Comparison of ENCODE assay signal across 25 cellular contexts in genomic region chr11:130877532-130877931, GRCh38. TPM values are rescaled to one million over a fixed set of nuclear protein-coding genes. Genes with fewer than 3 reads are reported as not detected.
A peak's percentile ranks its signal among the peaks of the same experiment; 100 is the strongest.
DNase-seq lines count a peak whose midpoint lies in the region; ATAC-seq and TF ChIP-seq lines count a peak whose summit lies in the region.
"Had no signal": no experiment of that assay in that cellular context is flagged by ENCODE, and none has a peak within 500 bp of the region (broad histone marks: within the 10 kb centered on the region; RNA-seq: fewer than 3 reads in every experiment).

No MANE protein-coding gene starts in this region.

- H2AFZ ChIP-seq in hepatocyte, result no peak overlapping the region

- TF ChIP-seq CTCF in right atrium auricular region (IDR thresholded peaks at IDR 0.05), result no peak
- no peak for TF ChIP-seq CTCF in hepatocyte (IDR thresholded peaks at IDR 0.05; ENCODE audit: poor library complexity)

- H3K9me2 ChIP-seq in hepatocyte (replicated peaks; ENCODE audit: insufficient read depth), result no peaks in the 10 kb centered on the region

- H3K9me3 ChIP-seq in right cardiac atrium (ENCODE audit: control insufficient read depth, low read length) (no peaks in the 10 kb centered on the region), right atrium auricular region (no peaks in the 10 kb centered on the region), hepatocyte (ENCODE audit: low read depth) (no peaks in the 10 kb centered on the region), skeletal muscle tissue (ENCODE audit: control insufficient read depth in 3 of 3, low read length in 3 of 3) (no peaks in the 10 kb centered on the region), aorta (ENCODE audit: control insufficient read depth, low read length) (no peaks in the 10 kb centered on the region)
- H3K9me3 ChIP-seq: BE2C, breast epithelium, pancreas had no signal

- H3K4me3 ChIP-seq in right cardiac atrium (ENCODE audit: low read length) (no peak overlapping the region), right atrium auricular region (no peak overlapping the region), hepatocyte (no peak overlapping the region), skeletal muscle tissue (ENCODE audit: low read length in 3 of 3) (no peak overlapping the region), aorta (ENCODE audit: low read length in 2 of 2) (no peak overlapping the region)
- H3K4me3 ChIP-seq: breast epithelium, pancreas had no signal

- H3K4me1 ChIP-seq in right cardiac atrium (ENCODE audit: control insufficient read depth, insufficient read depth, low read length) (peaks cover 2% of the 10 kb centered on the region), right atrium auricular region (peaks cover 0 to 21% of the 10 kb centered on the region in 2 donors), hepatocyte (ENCODE audit: insufficient read depth) (peaks cover 5% of the 10 kb centered on the region), skeletal muscle tissue (ENCODE audit: control insufficient read depth in 3 of 3, insufficient read depth in 3 of 3, low read length in 3 of 3) (peaks cover 17 to 27% (median 24%) of the 10 kb centered on the region in 3 donors), aorta (ENCODE audit: control insufficient read depth in 1 of 2, insufficient read depth in 2 of 2, low read length in 2 of 2) (peaks cover 5 to 9% of the 10 kb centered on the region in 2 donors)
- H3K4me1 ChIP-seq: BE2C, breast epithelium, pancreas had no signal

- no peak overlapping the region for H3K9ac ChIP-seq in skeletal muscle tissue (ENCODE audit: low read depth in 1 of 3, low read length in 3 of 3)

- H3K27me3 ChIP-seq in right cardiac atrium (ENCODE audit: control insufficient read depth, insufficient read depth), result no peaks in the 10 kb centered on the region
- H3K27me3 ChIP-seq in right atrium auricular region, result no peaks in the 10 kb centered on the region
- H3K27me3 ChIP-seq in hepatocyte, result no peaks in the 10 kb centered on the region
- H3K27me3 ChIP-seq in skeletal muscle tissue (ENCODE audit: control insufficient read depth in 3 of 3, insufficient read depth in 3 of 3, low read length in 3 of 3), result no peaks in the 10 kb centered on the region
- no peaks in the 10 kb centered on the region for H3K27me3 ChIP-seq in aorta (ENCODE audit: control insufficient read depth in 1 of 2, insufficient read depth in 2 of 2, low read length in 1 of 2)
- H3K27me3 ChIP-seq: BE2C, breast epithelium, pancreas had no signal

- H4K20me1 ChIP-seq in hepatocyte (ENCODE audit: insufficient read depth, poor library complexity, severe bottlenecking), result no peaks in the 10 kb centered on the region

- no peaks in the 10 kb centered on the region for H3K79me2 ChIP-seq in hepatocyte

- intact Hi-C loops in right cardiac atrium (cut with DNase I), result no loop called here
- intact Hi-C loops in aorta (cut with DNase I), result no loop called here

- DNase-seq in right cardiac atrium (no peak), right atrium auricular region (ENCODE audit: low spot score) (no peak), hepatocyte (ENCODE audit: low spot score) (no peak), aorta (peak in 1 of 2 donors; percentile 52), DMS 273 (lab: John Stamatoyannopoulos, UW; ENCODE audit: unreplicated experiment) (no peak), kidney tubule cell (ENCODE audit: low spot score) (no peak)
- DNase-seq: activated CD4-positive, alpha-beta T cell treated with anti-CD3 and anti-CD28 coated beads, Interleukin-2, amount 50 U/mL, for 48 hours; activated CD4-positive, CD25-positive, alpha-beta regulatory T cell; activated CD8-positive, alpha-beta memory T cell treated with anti-CD3 and anti-CD28 coated beads, Interleukin-2, amount 50 U/mL, for 48 hours; BE2C; COR-L47; cortex of kidney; Karpas-422; NCI-H1694; NCI-H524; nephron progenitor cell; NK-92 treated with Interleukin-12 subunit alpha and Interleukin-12 subunit beta, amount 100 ng/mL, for 24 hours; pancreas; SIG-M5; stimulated activated CD8-positive, alpha-beta memory T cell treated with anti-CD3 and anti-CD28 coated beads, Interleukin-4, amount 100 ng/mL, for 48 hours; SW 1271 had no signal

- H3K36me3 ChIP-seq in right atrium auricular region (peaks cover 60% of the 10 kb centered on the region), hepatocyte (replicated peaks; ENCODE audit: insufficient read depth, low read depth) (peaks cover 3% of the 10 kb centered on the region), skeletal muscle tissue (ENCODE audit: control insufficient read depth in 3 of 3, insufficient read depth in 3 of 3, low read length in 3 of 3) (peaks cover 25 to 61% (median 50%) of the 10 kb centered on the region in 3 donors), aorta (ENCODE audit: control insufficient read depth in 1 of 2, insufficient read depth in 2 of 2, low read length in 1 of 2) (peaks cover 5 to 13% of the 10 kb centered on the region in 2 donors)
- H3K36me3 ChIP-seq: breast epithelium had no signal

- ATAC-seq in right cardiac atrium (peak; percentile 55 to 93), aorta (ENCODE audit: low FRiP score) (peak; percentile 50), GM18502 (IDR thresholded peaks at IDR 0.05; ENCODE audit: poor library complexity, unreplicated experiment) (no peak)

- H3K4me2 ChIP-seq in hepatocyte, result no peak overlapping the region

- H3K27ac ChIP-seq in right cardiac atrium (ENCODE audit: low read length), result peak overlapping the region; percentile 17
- H3K27ac ChIP-seq in right atrium auricular region, result peak overlapping the region in 1 of 2 donors; percentile 63
- H3K27ac ChIP-seq in hepatocyte, result peak overlapping the region; percentile 55
- peak overlapping the region; percentile 12 for H3K27ac ChIP-seq in skeletal muscle tissue (ENCODE audit: low read depth, low read length)
- peak overlapping the region; percentile 46 to 73 for H3K27ac ChIP-seq in aorta (ENCODE audit: low read depth in 1 of 2, low read length in 2 of 2)
- H3K27ac ChIP-seq: HL-60 had no signal

RNA-seq across cellular contexts. Expression of gene SNX19, which starts 38.7 kb away (rescaled TPM):
- total RNA-seq in right cardiac atrium (10 to 100 TPM; 39.0 to 59.5 (median 50.1) TPM), right atrium auricular region (10 to 100 TPM; 66.9 to 85.1 TPM), hepatocyte (63.9 and 64.3 TPM in 2 replicates), skeletal muscle tissue (31.3 TPM), aorta (10 to 100 TPM; 53.9 to 71.9 TPM)
- polyA plus RNA-seq in right cardiac atrium (17.3 TPM), hepatocyte (32.1 and 40.6 TPM in 2 replicates), aorta (10 to 100 TPM; 17.5 to 27.1 TPM)
